20 cellular contexts compared by ENCODE assay signal in genomic region chr17:57588086-57588485, GRCh38.
DNase-seq lines count a peak whose midpoint lies in the region; ATAC-seq and TF ChIP-seq lines count a peak whose summit lies in the region.
"Had no signal": no experiment of that assay in that cellular context is flagged by ENCODE, and none has a peak within 500 bp of the region (broad histone marks: within the 10 kb centered on the region; RNA-seq: fewer than 3 reads in every experiment).

No MANE protein-coding gene starts in this region.

- no peaks in the 10 kb centered on the region for H3K9me3 Mint-ChIP-seq in HFFc6
- H3K9me3 Mint-ChIP-seq in stimulated activated effector memory CD8-positive, alpha-beta T cell treated with anti-CD3 and anti-CD28 coated beads, Interleukin-12 subunit alpha, Interleukin-12 subunit beta, amount 100 ng/mL, for 72 hours, result no peaks in the 10 kb centered on the region
- no peaks in the 10 kb centered on the region for H3K9me3 Mint-ChIP-seq in natural killer cell treated with Interleukin-12 subunit alpha and Interleukin-12 subunit beta and Interleukin-15 and Interleukin-18, amount 100 ng/mL, for 72 hours
- H3K9me3 Mint-ChIP-seq: activated naive CD8-positive, alpha-beta T cell treated with anti-CD3 and anti-CD28 coated beads, Interleukin-2, amount 10 ng/mL, durations not matched to agents 7 days and 5 days; immature natural killer cell; naive thymus-derived CD4-positive, alpha-beta T cell had no signal

- no peak overlapping the region for H3K27ac Mint-ChIP-seq in HFFc6
- peak overlapping the region; percentile 20 for H3K27ac Mint-ChIP-seq in stimulated activated effector memory CD8-positive, alpha-beta T cell treated with anti-CD3 and anti-CD28 coated beads, Interleukin-12 subunit alpha, Interleukin-12 subunit beta, amount 100 ng/mL, for 72 hours
- peak overlapping the region in 1 of 2 donors; percentile 40 for H3K27ac Mint-ChIP-seq in natural killer cell treated with Interleukin-12 subunit alpha and Interleukin-12 subunit beta and Interleukin-15 and Interleukin-18, amount 100 ng/mL, for 72 hours
- H3K27ac Mint-ChIP-seq: B cell, immature natural killer cell had no signal

- no peaks in the 10 kb centered on the region; the same call in none of the 2 replicates for H3K27me3 Mint-ChIP-seq in HFFc6 (ENCODE audit: insufficient read depth)
- no peaks in the 10 kb centered on the region for H3K27me3 Mint-ChIP-seq in natural killer cell treated with Interleukin-12 subunit alpha and Interleukin-12 subunit beta and Interleukin-15 and Interleukin-18, amount 100 ng/mL, for 72 hours
- H3K27me3 Mint-ChIP-seq: activated naive CD8-positive, alpha-beta T cell treated with anti-CD3 and anti-CD28 coated beads, Interleukin-2, amount 10 ng/mL, durations not matched to agents 7 days and 5 days; B cell; naive thymus-derived CD4-positive, alpha-beta T cell had no signal

- DNase-seq in HFFc6 (peak; percentile 9), WERI-Rb-1 (no peak), iris pigment epithelial cell (ENCODE audit: low read depth) (peak; percentile 31)
- DNase-seq in stimulated activated effector memory CD8-positive, alpha-beta T cell treated with anti-CD3 and anti-CD28 coated beads, Interleukin-12 subunit alpha, Interleukin-12 subunit beta, amount 100 ng/mL, for 72 hours (ENCODE audit: low spot score in 2 of 2), result no peak
- no peak for DNase-seq in natural killer cell treated with Interleukin-12 subunit alpha and Interleukin-12 subunit beta and Interleukin-15 and Interleukin-18, amount 100 ng/mL, for 72 hours (ENCODE audit: low spot score)
- DNase-seq: activated CD4-positive, alpha-beta T cell treated with anti-CD3 and anti-CD28 coated beads, Interleukin-2, amount 50 U/mL, for 4 hours; activated naive CD8-positive, alpha-beta T cell treated with anti-CD3 and anti-CD28 coated beads, Interleukin-2, amount 10 ng/mL, durations not matched to agents 7 days and 5 days; activated T-cell treated with anti-CD3 and anti-CD28 coated beads, Interleukin-2, amount 50 U/mL, for 1 hour; glutamatergic neuron; immature natural killer cell; naive thymus-derived CD4-positive, alpha-beta T cell; NCI-H1417 treated with DMSO at 0.1 percent for 48 hours; small intestine; stimulated activated CD8-positive, alpha-beta memory T cell treated with anti-CD3 and anti-CD28 coated beads, Interleukin-4, amount 100 ng/mL, for 48 hours; SW 1271 had no signal

- H3K36me3 Mint-ChIP-seq in HFFc6 (ENCODE audit: low read depth), result no peaks in the 10 kb centered on the region
- peaks cover 4% of the 10 kb centered on the region for H3K36me3 Mint-ChIP-seq in stimulated activated effector memory CD8-positive, alpha-beta T cell treated with anti-CD3 and anti-CD28 coated beads, Interleukin-12 subunit alpha, Interleukin-12 subunit beta, amount 100 ng/mL, for 72 hours
- no peaks in the 10 kb centered on the region for H3K36me3 Mint-ChIP-seq in natural killer cell treated with Interleukin-12 subunit alpha and Interleukin-12 subunit beta and Interleukin-15 and Interleukin-18, amount 100 ng/mL, for 72 hours
- H3K36me3 Mint-ChIP-seq: immature natural killer cell had no signal

- peak overlapping the region; percentile 56 for H3K27ac ChIP-seq in WERI-Rb-1
- H3K27ac ChIP-seq: prostate gland, suprapubic skin had no signal

- no peaks in the 10 kb centered on the region for H3K9me3 ChIP-seq in WERI-Rb-1 (ENCODE audit: severe bottlenecking)
- H3K9me3 ChIP-seq: prostate gland, suprapubic skin had no signal

- H3K4me1 Mint-ChIP-seq in HFFc6 (ENCODE audit: low read depth), result peaks cover 16% of the 10 kb centered on the region
- no peaks in the 10 kb centered on the region for H3K4me1 Mint-ChIP-seq in stimulated activated effector memory CD8-positive, alpha-beta T cell treated with anti-CD3 and anti-CD28 coated beads, Interleukin-12 subunit alpha, Interleukin-12 subunit beta, amount 100 ng/mL, for 72 hours
- peaks cover 0 to 3% of the 10 kb centered on the region in 2 donors for H3K4me1 Mint-ChIP-seq in natural killer cell treated with Interleukin-12 subunit alpha and Interleukin-12 subunit beta and Interleukin-15 and Interleukin-18, amount 100 ng/mL, for 72 hours (ENCODE audit: low read depth in 2 of 2)
- H3K4me1 Mint-ChIP-seq: B cell, immature natural killer cell had no signal

- H3K4me3 ChIP-seq in WERI-Rb-1 (ENCODE audit: low read depth, low read length), result no peak overlapping the region
- H3K4me3 ChIP-seq: prostate gland, suprapubic skin had no signal

- H3K4me3 Mint-ChIP-seq in HFFc6, result no peak overlapping the region
- H3K4me3 Mint-ChIP-seq in stimulated activated effector memory CD8-positive, alpha-beta T cell treated with anti-CD3 and anti-CD28 coated beads, Interleukin-12 subunit alpha, Interleukin-12 subunit beta, amount 100 ng/mL, for 72 hours, result no peak overlapping the region
- H3K4me3 Mint-ChIP-seq in natural killer cell treated with Interleukin-12 subunit alpha and Interleukin-12 subunit beta and Interleukin-15 and Interleukin-18, amount 100 ng/mL, for 72 hours, result no peak overlapping the region
- H3K4me3 Mint-ChIP-seq: activated naive CD8-positive, alpha-beta T cell treated with anti-CD3 and anti-CD28 coated beads, Interleukin-2, amount 10 ng/mL, durations not matched to agents 7 days and 5 days; B cell; immature natural killer cell; naive thymus-derived CD4-positive, alpha-beta T cell had no signal

- no peaks in the 10 kb centered on the region for H3K27me3 ChIP-seq in WERI-Rb-1 (ENCODE audit: insufficient read depth, low read depth, severe bottlenecking)

- no peak for TF ChIP-seq CTCF in HFFc6 (IDR thresholded peaks at IDR 0.05)
- TF ChIP-seq CTCF in WERI-Rb-1 (IDR thresholded peaks at IDR 0.05; ENCODE audit: low read depth, low read length), result no peak

- no peak for ATAC-seq in stimulated activated effector memory CD8-positive, alpha-beta T cell treated with anti-CD3 and anti-CD28 coated beads, Interleukin-12 subunit alpha, Interleukin-12 subunit beta, amount 100 ng/mL, for 72 hours
- no peak for ATAC-seq in natural killer cell treated with Interleukin-12 subunit alpha and Interleukin-12 subunit beta and Interleukin-15 and Interleukin-18, amount 100 ng/mL, for 72 hours
- no peak for ATAC-seq in GM21447 (IDR thresholded peaks at IDR 0.05; ENCODE audit: unreplicated experiment)
- no peak for ATAC-seq in GM18909 (IDR thresholded peaks at IDR 0.05; ENCODE audit: poor library complexity, unreplicated experiment)
- ATAC-seq: naive thymus-derived CD4-positive, alpha-beta T cell had no signal

- H3K36me3 ChIP-seq in WERI-Rb-1, result peaks cover 35% of the 10 kb centered on the region
- H3K36me3 ChIP-seq: prostate gland, suprapubic skin had no signal

Comparison
In these comparisons a context has a peak if more than half of its experiments do, and no peak if none do; other contexts are left out.
1. DNase-seq: peak in HFFc6 (single experiment) and iris pigment epithelial cell (single experiment); none in WERI-Rb-1 (single experiment), stimulated activated effector memory CD8-positive, alpha-beta T cell treated with anti-CD3 and anti-CD28 coated beads, Interleukin-12 subunit alpha, Interleukin-12 subunit beta, amount 100 ng/mL, for 72 hours (0 of 2) and natural killer cell treated with Interleukin-12 subunit alpha and Interleukin-12 subunit beta and Interleukin-15 and Interleukin-18, amount 100 ng/mL, for 72 hours (single experiment).